ENCODE assay signal across 22 cellular contexts in genomic region chr17:806346-807145, GRCh38.
"Had no signal": no experiment of that assay in that cellular context is flagged by ENCODE, and none has a peak within 500 bp of the region (broad histone marks: within the 10 kb centered on the region; RNA-seq: fewer than 3 reads in every experiment).

No MANE protein-coding gene starts in this region.

- DNase-seq: activated CD4-positive, alpha-beta memory T cell treated with anti-CD3 and anti-CD28 coated beads, Interleukin-2, amount 10 ng/mL, durations not matched to agents 7 days and 5 days; activated CD4-positive, alpha-beta T cell treated with anti-CD3 and anti-CD28 coated beads, Interleukin-2, amount 10 ng/mL, durations not matched to agents 7 days and 5 days; activated CD4-positive, CD25-positive, alpha-beta regulatory T cell treated with anti-CD3 and anti-CD28 coated beads, Interleukin-2, amount 50 U/mL, for 72 hours; activated CD8-positive, alpha-beta memory T cell treated with anti-CD3 and anti-CD28 coated beads, Interleukin-2, amount 50 U/mL, for 48 hours; activated gamma-delta T cell; activated naive CD4-positive, alpha-beta T cell treated with anti-CD3 and anti-CD28 coated beads, Interleukin-2, amount 10 ng/mL, durations not matched to agents 7 days and 5 days; activated T-cell treated with anti-CD3 and anti-CD28 coated beads, Interleukin-2, amount 50 U/mL, for 24 hours; amniotic stem cell; central memory CD4-positive, alpha-beta T cell; foreskin keratinocyte; left ventricle myocardium inferior; nucleus accumbens; right lobe of liver; stimulated activated CD4-positive, alpha-beta T cell treated with anti-CD3 and anti-CD28 coated beads, Interleukin-2, amount 100 ng/mL, for 48 hours; stimulated activated naive CD4-positive, alpha-beta T cell treated with Interleukin-2 at 50 U/mL for 16 hours; SW 1271; T-helper 9 cell; transverse colon had no signal

- H3K4me1 ChIP-seq: breast epithelium, esophagus muscularis mucosa, foreskin keratinocyte, left ventricle myocardium inferior, transverse colon had no signal

- H3K27ac ChIP-seq: breast epithelium, esophagus muscularis mucosa, foreskin keratinocyte, left ventricle myocardium inferior, right lobe of liver, transverse colon had no signal

- H3K4me3 ChIP-seq: breast epithelium, esophagus muscularis mucosa, left ventricle myocardium inferior, right lobe of liver, transverse colon had no signal

- H3K27me3 ChIP-seq: breast epithelium, esophagus muscularis mucosa, foreskin keratinocyte, right lobe of liver, transverse colon had no signal

- H3K36me3 Mint-ChIP-seq: activated naive CD4-positive, alpha-beta T cell treated with anti-CD3 and anti-CD28 coated beads, Interleukin-2, amount 10 ng/mL, durations not matched to agents 7 days and 5 days had no signal

- H3K4me1 Mint-ChIP-seq: activated CD4-positive, alpha-beta memory T cell treated with anti-CD3 and anti-CD28 coated beads, Interleukin-2, amount 10 ng/mL, durations not matched to agents 7 days and 5 days; activated CD4-positive, alpha-beta T cell treated with anti-CD3 and anti-CD28 coated beads, Interleukin-2, amount 10 ng/mL, durations not matched to agents 7 days and 5 days; activated naive CD4-positive, alpha-beta T cell treated with anti-CD3 and anti-CD28 coated beads, Interleukin-2, amount 10 ng/mL, durations not matched to agents 7 days and 5 days had no signal

- H3K27ac Mint-ChIP-seq: activated CD4-positive, alpha-beta memory T cell treated with anti-CD3 and anti-CD28 coated beads, Interleukin-2, amount 10 ng/mL, durations not matched to agents 7 days and 5 days; activated CD4-positive, alpha-beta T cell treated with anti-CD3 and anti-CD28 coated beads, Interleukin-2, amount 10 ng/mL, durations not matched to agents 7 days and 5 days; activated naive CD4-positive, alpha-beta T cell treated with anti-CD3 and anti-CD28 coated beads, Interleukin-2, amount 10 ng/mL, durations not matched to agents 7 days and 5 days; activated T-cell treated with anti-CD3 and anti-CD28 coated beads, Interleukin-2, amount 50 U/mL, for 24 hours; nephron; T-helper 1 cell treated with Interleukin-12 subunit alpha and Interleukin-12 subunit beta and Interleukin-4 antibody, amounts not matched to agents 30 μg/mL and 1 μg/mL, for 36 hours had no signal

- H3K9me3 ChIP-seq: breast epithelium, esophagus muscularis mucosa, left ventricle myocardium inferior, right lobe of liver, transverse colon had no signal

- H3K4me3 Mint-ChIP-seq: activated CD4-positive, alpha-beta memory T cell treated with anti-CD3 and anti-CD28 coated beads, Interleukin-2, amount 10 ng/mL, durations not matched to agents 7 days and 5 days; activated CD4-positive, alpha-beta T cell treated with anti-CD3 and anti-CD28 coated beads, Interleukin-2, amount 10 ng/mL, durations not matched to agents 7 days and 5 days; activated naive CD4-positive, alpha-beta T cell treated with anti-CD3 and anti-CD28 coated beads, Interleukin-2, amount 10 ng/mL, durations not matched to agents 7 days and 5 days; activated T-cell treated with anti-CD3 and anti-CD28 coated beads, Interleukin-2, amount 50 U/mL, for 24 hours; nephron; T-helper 1 cell treated with Interleukin-12 subunit alpha and Interleukin-12 subunit beta and Interleukin-4 antibody, amounts not matched to agents 30 μg/mL and 1 μg/mL, for 36 hours had no signal

- ATAC-seq: foreskin keratinocyte, right lobe of liver had no signal

- H3K27me3 Mint-ChIP-seq: activated CD4-positive, alpha-beta memory T cell treated with anti-CD3 and anti-CD28 coated beads, Interleukin-2, amount 10 ng/mL, durations not matched to agents 7 days and 5 days; activated CD4-positive, alpha-beta T cell treated with anti-CD3 and anti-CD28 coated beads, Interleukin-2, amount 10 ng/mL, durations not matched to agents 7 days and 5 days; activated naive CD4-positive, alpha-beta T cell treated with anti-CD3 and anti-CD28 coated beads, Interleukin-2, amount 10 ng/mL, durations not matched to agents 7 days and 5 days had no signal

- H3K9me3 Mint-ChIP-seq: activated CD4-positive, alpha-beta memory T cell treated with anti-CD3 and anti-CD28 coated beads, Interleukin-2, amount 10 ng/mL, durations not matched to agents 7 days and 5 days; activated CD4-positive, alpha-beta T cell treated with anti-CD3 and anti-CD28 coated beads, Interleukin-2, amount 10 ng/mL, durations not matched to agents 7 days and 5 days; activated naive CD4-positive, alpha-beta T cell treated with anti-CD3 and anti-CD28 coated beads, Interleukin-2, amount 10 ng/mL, durations not matched to agents 7 days and 5 days; activated T-cell treated with anti-CD3 and anti-CD28 coated beads, Interleukin-2, amount 50 U/mL, for 24 hours; nephron; T-helper 1 cell treated with Interleukin-12 subunit alpha and Interleukin-12 subunit beta and Interleukin-4 antibody, amounts not matched to agents 30 μg/mL and 1 μg/mL, for 36 hours had no signal

- H3K36me3 ChIP-seq: breast epithelium, right lobe of liver, transverse colon had no signal
